ENCODE assay signal across 22 cellular contexts in genomic region chr6:53643481-53643965, GRCh38. TPM values are rescaled to one million over a fixed set of nuclear protein-coding genes. Genes with fewer than 3 reads are reported as not detected.
DNase-seq lines count a peak whose midpoint lies in the region; ATAC-seq, FAIRE-seq and TF ChIP-seq lines count a peak whose summit lies in the region.
"Had no signal": no experiment of that assay in that cellular context is flagged by ENCODE, and none has a peak within 500 bp of the region (broad histone marks: within the 10 kb centered on the region; RNA-seq: fewer than 3 reads in every experiment).

No MANE protein-coding gene starts in this region.

- TF ChIP-seq EP300 in GM12878 (IDR thresholded peaks at IDR 0.05; ENCODE audit: borderline replicate concordance in 1 of 2, control insufficient read depth in 1 of 2, low read depth in 2 of 2, low read length in 2 of 2), result no peak

- POLR2A ChIA-PET in GM12878 (lab: Charles Lee) (interaction anchor here (0.6 kb wide), 1 partner anchor 19 kb away, joined by 4 read pairs; no protein-coding TSS in a partner anchor), PC-9 (lab: Charles Lee; ENCODE audit: unreplicated experiment) (no interaction called here)

- H3K27me3 ChIP-seq in GM12878 (replicated peaks in 1 of 2; ENCODE audit: control insufficient read depth in 2 of 2, insufficient read depth in 2 of 2, low read length in 1 of 2), result no peaks in the 10 kb centered on the region
- H3K27me3 ChIP-seq in effector memory CD4-positive, alpha-beta T cell (replicated peaks; ENCODE audit: control insufficient read depth, insufficient read depth, low read length, poor library complexity, severe bottlenecking), result no peaks in the 10 kb centered on the region
- no peaks in the 10 kb centered on the region for H3K27me3 ChIP-seq in PC-9 (ENCODE audit: insufficient read depth, low read depth)
- H3K27me3 ChIP-seq: MG63, Peyer's patch had no signal

- CTCF ChIA-PET in GM12878 (lab: Yijun Ruan, JAX) (interaction anchor here (0.6 kb wide), 1 partner anchor 9 kb away, joined by 3 read pairs; no protein-coding TSS in a partner anchor), PC-9 (lab: Charles Lee) (no interaction called here)

- SMC1A ChIA-PET in GM12878 (lab: Charles Lee; ENCODE audit: uncharacterized antibody, unreplicated experiment), result interaction anchor here (0.6 to 1.2 kb wide), 2 partner anchors 9 to 148 kb away, joined by 3 read pairs; no protein-coding TSS in a partner anchor

- DNase-seq in NCI-H82 (lab: John Stamatoyannopoulos, UW) (peak; percentile 30), NCI-H82 treated with DMSO at 0.1 percent for 48 hours (lab: John Stamatoyannopoulos, UW; ENCODE audit: unreplicated experiment) (no peak), GM12878 (ENCODE audit: low read depth, low spot score) (no peak), left lobe of liver (ENCODE audit: low spot score) (no peak), renal cortical epithelial cell (ENCODE audit: low read depth) (peak; percentile 45), pons (ENCODE audit: low spot score) (no peak), PC-9 (no peak)
- no peak for DNase-seq in effector memory CD4-positive, alpha-beta T cell
- DNase-seq: Calu3; CD4-positive, alpha-beta memory T cell; DMS79; HCEC 1CT; MG63; NCI-H1092; NCI-H2081 treated with DMSO at 0.1 percent for 48 hours; NCI-H510A; NCI-H774; Peyer's patch had no signal

- H3F3A ChIP-seq in PC-9 (ENCODE audit: insufficient read depth, low read depth), result no peaks in the 10 kb centered on the region; the same call in 1 of the 2 replicates

- 50% methylated on average over 4 of the region's 4 CpGs for WGBS in GM12878 (ENCODE audit: insufficient coverage, insufficient replicate concordance, low lambda C conversion rate, missing lambda C conversion rate)

- intact Hi-C loops in GM12878 (cut with micrococcal nuclease; ENCODE audit: unreplicated experiment), result no loop called here
- intact Hi-C loops in PC-9 (cut with micrococcal nuclease; ENCODE audit: unreplicated experiment), result no loop called here

- H3K9me3 ChIP-seq in GM12878 (replicated peaks; ENCODE audit: control insufficient read depth, insufficient read depth, low read length) (no peaks in the 10 kb centered on the region), PC-9 (ENCODE audit: insufficient read depth, low read depth) (no peaks in the 10 kb centered on the region; the same call in 1 of the 2 replicates)
- H3K9me3 ChIP-seq in effector memory CD4-positive, alpha-beta T cell (ENCODE audit: control insufficient read depth, low read length), result no peaks in the 10 kb centered on the region
- H3K9me3 ChIP-seq: MG63, Peyer's patch had no signal

- in situ Hi-C loops in GM12878 (cut with MboI), result no loop called here

- H3K9me2 ChIP-seq in PC-9 (ENCODE audit: insufficient read depth), result no peaks in the 10 kb centered on the region

- H3K4me2 ChIP-seq in GM12878 (ENCODE audit: control insufficient read depth, insufficient read depth) (no peak overlapping the region), PC-9 (no peak overlapping the region)

- H3K27ac ChIP-seq in GM12878 (ENCODE audit: control insufficient read depth, insufficient read depth) (no peak overlapping the region), PC-9 (no peak overlapping the region)
- H3K27ac ChIP-seq in effector memory CD4-positive, alpha-beta T cell (ENCODE audit: insufficient read depth, low read length, poor library complexity, severe bottlenecking), result no peak overlapping the region
- H3K27ac ChIP-seq: 22Rv1, Peyer's patch had no signal

- H3K36me3 ChIP-seq in GM12878 (ENCODE audit: control insufficient read depth in 2 of 2, insufficient read depth in 2 of 2, low read length in 1 of 2) (no peaks in the 10 kb centered on the region), PC-9 (ENCODE audit: low read depth) (peaks cover 12% of the 10 kb centered on the region)
- H3K36me3 ChIP-seq in effector memory CD4-positive, alpha-beta T cell (ENCODE audit: control insufficient read depth, insufficient read depth, low read length), result no peaks in the 10 kb centered on the region
- H3K36me3 ChIP-seq: MG63, Peyer's patch had no signal

- H4K20me1 ChIP-seq in GM12878 (ENCODE audit: control insufficient read depth, insufficient read depth) (no peaks in the 10 kb centered on the region), PC-9 (ENCODE audit: insufficient read depth) (no peaks in the 10 kb centered on the region)

- BruUV-seq in GM12878 (replicated peaks; lab: Mats Ljungman, UMichigan) (no TSS peak), PC-9 (replicated peaks; lab: Mats Ljungman, UMichigan) (no TSS peak)

- no peak overlapping the region for H3K4me3 ChIP-seq in GM12878
- H3K4me3 ChIP-seq in effector memory CD4-positive, alpha-beta T cell (ENCODE audit: insufficient read depth, low read depth, low read length, poor library complexity, severe bottlenecking), result no peak overlapping the region
- H3K4me3 ChIP-seq in PC-9, result no peak overlapping the region
- H3K4me3 ChIP-seq: MG63, Peyer's patch had no signal

- TF ChIP-seq CTCF in GM12878 (IDR thresholded peaks at IDR 0.05 in 2 of 3, conservative IDR thresholded peaks at IDR 0.05 in 1 of 3; ENCODE audit: control insufficient read depth in 2 of 3, extremely low read depth in 1 of 3, insufficient read depth in 1 of 3, low read depth in 3 of 3, low read length in 3 of 3) (no peak), PC-9 (conservative IDR thresholded peaks at IDR 0.05) (no peak)

- TF ChIP-seq RAD21 in GM12878 (IDR thresholded peaks at IDR 0.05; ENCODE audit: insufficient read depth, low read depth, low read length), result no peak

- no peak for TF ChIP-seq POLR2A in GM12878 (IDR thresholded peaks at IDR 0.05; ENCODE audit: low read depth, low read length)

- FAIRE-seq in GM12878 (lab: Jason Lieb, UNC), result no peak
- FAIRE-seq: G401.6, GM12891, GM18507 had no signal

- RAD21 ChIA-PET in GM12878 (lab: Charles Lee; ENCODE audit: unreplicated experiment), result no interaction called here

- H3K79me2 ChIP-seq in GM12878 (ENCODE audit: control insufficient read depth, insufficient read depth, low read length), result no peaks in the 10 kb centered on the region
- no peaks in the 10 kb centered on the region for H3K79me2 ChIP-seq in PC-9 (ENCODE audit: low read depth)

- H2AFZ ChIP-seq in GM12878 (ENCODE audit: control insufficient read depth, low read depth, low read length), result no peak overlapping the region
- H2AFZ ChIP-seq in PC-9, result no peak overlapping the region

- H3K4me1 ChIP-seq in GM12878 (ENCODE audit: control insufficient read depth, insufficient read depth, low read length) (no peaks in the 10 kb centered on the region; the same call in 1 of the 2 replicates), PC-9 (replicated peaks; ENCODE audit: insufficient read depth) (no peaks in the 10 kb centered on the region; the same call in 1 of the 2 replicates)
- H3K4me1 ChIP-seq in effector memory CD4-positive, alpha-beta T cell (ENCODE audit: control insufficient read depth, insufficient read depth, low read length, poor library complexity, severe bottlenecking), result peaks cover 8% of the 10 kb centered on the region

- H3K9ac ChIP-seq in GM12878 (ENCODE audit: control insufficient read depth, insufficient read depth, low read length), result no peak overlapping the region

- peak; percentile 15; the same call in 1 of the 3 replicates for ATAC-seq in GM12878
- ATAC-seq in left lobe of liver, result peak; percentile 42

TF ChIP-seq in GM12878, 131 proteins besides CTCF, POLR2A, EP300 and RAD21:
- no peak for TF ChIP-seq CBX5 (IDR thresholded peaks at IDR 0.05; ENCODE audit: low read depth)

RNA-seq across cellular contexts. Expression of gene KLHL31, which starts 22.0 kb away (rescaled TPM):
- total RNA-seq in GM12878 (2013; cell fraction: nucleolus; rRNA removed), result 0.08 TPM in 1 of 2 replicates, not detected in the other
- total RNA-seq in GM12878 (2014; rRNA removed) (not detected in 2 replicates), GM12878 (2014; rRNA removed; fragmentation: Illumina TruSeq; extraction: Trizol) (not detected in 2 replicates), GM12878 (2021) (not detected in 2 replicates), left lobe of liver (0.25 TPM), renal cortical epithelial cell (0.20 TPM in 1 of 2 replicates, not detected in the other), PC-9 (2021) (0.93 and 1.1 TPM in 2 replicates)
- polyA plus RNA-seq in GM12878 (2011; ENCODE audit: low read depth), result not detected
- polyA plus RNA-seq in GM12878 (2011; rRNA removed) (0.03 and 0.06 TPM in 2 replicates), GM12878 (2014; fragmentation: Illumina TruSeq; extraction: Trizol) (0.01 TPM in 1 of 2 replicates, not detected in the other), GM12878 (2014; fragmentation: Nextera tagmentation; extraction: Ambion mirVana) (under 1 TPM in 1 of 2 experiments, not detected in 1; 0.02 TPM), GM12878 (2014; rRNA removed) (not detected in 2 replicates), GM12878 (2016; fragmentation: Nextera tagmentation; extraction: Ambion mirVana) (not detected)
- polyA plus RNA-seq in GM12878 (2011; cell fraction: cytosol; rRNA removed), result 0.01 TPM in 1 of 2 replicates, not detected in the other
- 0.15 and 0.16 TPM in 2 replicates for polyA plus RNA-seq in GM12878 (2011; cell fraction: nucleus; rRNA removed)
- polyA plus RNA-seq in GM12878 (2012), result 0.01 TPM in 1 of 2 replicates, not detected in the other
- 0.10 TPM in 1 of 2 replicates, not detected in the other for polyA minus RNA-seq in GM12878 (2011; rRNA and poly(A)+ RNA removed)
- not detected in 2 replicates for polyA minus RNA-seq in GM12878 (2011; cell fraction: cytosol; rRNA and poly(A)+ RNA removed)
- polyA minus RNA-seq in GM12878 (2011; cell fraction: nucleus; rRNA and poly(A)+ RNA removed), result 0.29 TPM in 1 of 2 replicates, not detected in the other
- polyA plus RNA-seq: CD4-positive, alpha-beta memory T cell had no signal

Comparison
In these comparisons a context has a peak if more than half of its experiments do, and no peak if none do; other contexts are left out.
1. DNase-seq: peak in NCI-H82 (single experiment) and renal cortical epithelial cell (single experiment); none in NCI-H82 treated with DMSO at 0.1 percent for 48 hours (single experiment), GM12878 (single experiment), left lobe of liver (single experiment), effector memory CD4-positive, alpha-beta T cell (0 of 3), pons (single experiment) and PC-9 (0 of 2).